ENCODE assay signal across 1 cellular context in the genomic region with DNA sequence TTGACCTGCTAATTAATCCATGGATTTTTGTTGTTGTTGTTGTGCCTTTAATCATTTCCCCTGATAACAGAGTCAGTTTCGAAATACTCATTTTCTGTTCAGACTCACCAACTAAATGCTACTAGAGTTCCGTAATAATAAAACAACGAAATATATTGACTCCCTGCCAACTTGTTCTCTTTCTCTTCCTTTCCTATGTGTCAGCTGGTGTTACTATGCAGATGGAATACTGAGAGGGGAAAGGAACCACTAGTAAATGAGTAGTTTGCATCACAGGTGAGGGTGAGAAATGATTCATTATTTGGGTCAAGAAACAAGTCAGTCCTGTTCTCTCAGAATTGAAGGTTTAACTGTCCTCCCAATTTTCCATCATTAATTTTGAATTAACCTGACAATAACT.
TF ChIP-seq lines count a peak whose summit lies in the region.

No MANE protein-coding gene starts in this region.

TF ChIP-seq in IMR-90, 13 proteins besides CTCF, POLR2A, EP300 and RAD21 (continued from another document):
- TF ChIP-seq, protein P1, sequence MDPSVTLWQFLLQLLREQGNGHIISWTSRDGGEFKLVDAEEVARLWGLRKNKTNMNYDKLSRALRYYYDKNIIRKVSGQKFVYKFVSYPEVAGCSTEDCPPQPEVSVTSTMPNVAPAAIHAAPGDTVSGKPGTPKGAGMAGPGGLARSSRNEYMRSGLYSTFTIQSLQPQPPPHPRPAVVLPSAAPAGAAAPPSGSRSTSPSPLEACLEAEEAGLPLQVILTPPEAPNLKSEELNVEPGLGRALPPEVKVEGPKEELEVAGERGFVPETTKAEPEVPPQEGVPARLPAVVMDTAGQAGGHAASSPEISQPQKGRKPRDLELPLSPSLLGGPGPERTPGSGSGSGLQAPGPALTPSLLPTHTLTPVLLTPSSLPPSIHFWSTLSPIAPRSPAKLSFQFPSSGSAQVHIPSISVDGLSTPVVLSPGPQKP (IDR thresholded peaks at IDR 0.05; ENCODE audit: borderline replicate concordance, low read depth, low read length), result no peak
- TF ChIP-seq CEBPB (IDR thresholded peaks at IDR 0.05; ENCODE audit: low read depth, low read length), result no peak
